Comparison of ENCODE assay signal across 15 cellular contexts in genomic region chr17:57035971-57036481, GRCh38. TPM values are rescaled to one million over a fixed set of nuclear protein-coding genes. Genes with fewer than 3 reads are reported as not detected.
DNase-seq lines count a peak whose midpoint lies in the region; ATAC-seq and TF ChIP-seq lines count a peak whose summit lies in the region.
"Had no signal": no experiment of that assay in that cellular context is flagged by ENCODE, and none has a peak within 500 bp of the region (broad histone marks: within the 10 kb centered on the region; RNA-seq: fewer than 3 reads in every experiment).

No MANE protein-coding gene starts in this region.

- peaks cover 8 to 28% (median 23%) of the 10 kb centered on the region in 4 donors for H3K4me1 ChIP-seq in liver (ENCODE audit: control insufficient read depth in 4 of 4, insufficient read depth in 4 of 4, low read length in 3 of 4)
- H3K4me1 ChIP-seq in upper lobe of left lung: peaks cover 0 to 32% (median 15%) of the 10 kb centered on the region in 4 donors

- TF ChIP-seq CTCF in MCF 10A (IDR thresholded peaks at IDR 0.05; ENCODE audit: unreplicated experiment) (no peak), liver (IDR thresholded peaks at IDR 0.05; ENCODE audit: low read depth, low read length, missing input control) (no peak), upper lobe of left lung (IDR thresholded peaks at IDR 0.05) (no peak), dorsolateral prefrontal cortex (IDR thresholded peaks at IDR 0.05 in 54 of 56, conservative IDR thresholded peaks at IDR 0.05 in 2 of 56; ENCODE audit: low read depth in 1 of 56, partially characterized antibody in 56 of 56) (no peak), GM13977 (IDR thresholded peaks at IDR 0.05; ENCODE audit: extremely low read depth, insufficient read depth, missing control alignments) (no peak)

- POLR2A ChIA-PET in MCF 10A (lab: Yijun Ruan, JAX): interaction anchor here (0.8 to 5.1 kb wide), 11 partner anchors 13 to 220 kb away, joined by 3 to 24 read pairs (median 6); partner anchors contain the start of genes AKAP1, MSI2 and SCPEP1

- H3K4me3 ChIP-seq in liver (ENCODE audit: low read depth in 1 of 3, low read length in 3 of 3): peak overlapping the region; percentile 39 to 71 (median 50)
- no peak overlapping the region for H3K4me3 ChIP-seq in upper lobe of left lung
- no peak overlapping the region for H3K4me3 ChIP-seq in dorsolateral prefrontal cortex

- H3K36me3 ChIP-seq in liver (ENCODE audit: control insufficient read depth in 4 of 4, insufficient read depth in 3 of 4, low read depth in 1 of 4, low read length in 3 of 4) (no peaks in the 10 kb centered on the region), upper lobe of left lung (no peaks in the 10 kb centered on the region)

- TF ChIP-seq RAD21 in liver (IDR thresholded peaks at IDR 0.05): peak in 1 of 2 donors; percentile 34

- peak overlapping the region; percentile 33 for H3K4me3 Mint-ChIP-seq in MCF 10A (ENCODE audit: unreplicated experiment)
- H3K4me3 Mint-ChIP-seq: stimulated activated naive CD8-positive, alpha-beta T cell treated with anti-CD3 and anti-CD28 coated beads, Interleukin-15, amount 100 ng/mL, for 72 hours had no signal

- DNase-seq in DMS153 (lab: John Stamatoyannopoulos, UW) (peak; percentile 30), DMS153 treated with DMSO at 0.1 percent for 48 hours (lab: John Stamatoyannopoulos, UW; ENCODE audit: unreplicated experiment) (no peak), MCF 10A (ENCODE audit: unreplicated experiment) (peak; percentile 84), upper lobe of left lung (peak in 1 of 2 donors; percentile 73), dorsolateral prefrontal cortex (no peak), GM13977 (ENCODE audit: low spot score) (no peak)
- no peak for DNase-seq in stimulated activated CD8-positive, alpha-beta memory T cell treated with anti-CD3 and anti-CD28 coated beads, Interleukin-4, amount 100 ng/mL, for 48 hours
- DNase-seq: 8988T; activated CD8-positive, alpha-beta memory T cell treated with anti-CD3 and anti-CD28 coated beads, Interleukin-2, amount 50 U/mL, for 4 hours; H7; NK-92 treated with Interleukin-12 subunit alpha and Interleukin-12 subunit beta, amount 100 ng/mL, for 24 hours; stimulated activated naive CD8-positive, alpha-beta T cell treated with anti-CD3 and anti-CD28 coated beads, Interleukin-15, amount 100 ng/mL, for 72 hours; T-helper 2 cell had no signal

- in situ Hi-C loops in GM13977 (cut with MboI; ENCODE audit: low pct_unique_long_range_greater_than_20kb, low sequenced_read_pairs, unreplicated experiment): no loop called here

- no TSS peak for BruUV-seq in MCF 10A (replicated peaks; lab: Mats Ljungman, UMichigan)

- peak in 1 of 4 donors; percentile 43 for TF ChIP-seq POLR2A in upper lobe of left lung (IDR thresholded peaks at IDR 0.05)

- intact Hi-C loops in MCF 10A (cut with micrococcal nuclease): no loop called here
- intact Hi-C loops in dorsolateral prefrontal cortex (cut with DNase I): no loop called here

- peak in 1 of 4 donors; percentile 87 for TF ChIP-seq EP300 in upper lobe of left lung (IDR thresholded peaks at IDR 0.05)

- ATAC-seq in upper lobe of left lung (ENCODE audit: low FRiP score in 2 of 2): peak; percentile 20 to 49
- ATAC-seq: stimulated activated naive CD8-positive, alpha-beta T cell treated with anti-CD3 and anti-CD28 coated beads, Interleukin-15, amount 100 ng/mL, for 72 hours had no signal

- H3K27ac Mint-ChIP-seq in MCF 10A (ENCODE audit: low read depth, unreplicated experiment): no peak overlapping the region

- H3K4me1 Mint-ChIP-seq in MCF 10A (ENCODE audit: insufficient read depth, unreplicated experiment): peaks cover 12% of the 10 kb centered on the region
- H3K4me1 Mint-ChIP-seq: stimulated activated naive CD8-positive, alpha-beta T cell treated with anti-CD3 and anti-CD28 coated beads, Interleukin-15, amount 100 ng/mL, for 72 hours had no signal

- no peaks in the 10 kb centered on the region for H3K9me3 Mint-ChIP-seq in MCF 10A (ENCODE audit: unreplicated experiment)
- H3K9me3 Mint-ChIP-seq: stimulated activated naive CD8-positive, alpha-beta T cell treated with anti-CD3 and anti-CD28 coated beads, Interleukin-15, amount 100 ng/mL, for 72 hours had no signal

- CTCF ChIA-PET in MCF 10A (lab: Yijun Ruan, JAX): interaction anchor here (0.7 to 3.2 kb wide), 6 partner anchors 12 to 1292 kb away, joined by 3 to 14 read pairs (median 4); no protein-coding TSS in a partner anchor

- H3K27me3 Mint-ChIP-seq in MCF 10A (ENCODE audit: insufficient read depth, unreplicated experiment): peaks cover 43% of the 10 kb centered on the region

- H3K9me3 ChIP-seq in liver (ENCODE audit: control insufficient read depth in 4 of 4, low read length in 3 of 4): no peaks in the 10 kb centered on the region
- H3K9me3 ChIP-seq in upper lobe of left lung: no peaks in the 10 kb centered on the region

- H3K27ac ChIP-seq in liver (ENCODE audit: low read depth in 1 of 2, low read length in 2 of 2): peak overlapping the region; percentile 46
- H3K27ac ChIP-seq in upper lobe of left lung: peak overlapping the region; percentile 54 to 88 (median 66)
- H3K27ac ChIP-seq in dorsolateral prefrontal cortex: no peak overlapping the region

- H3K9ac ChIP-seq in liver (ENCODE audit: low read depth in 1 of 2, low read length in 2 of 2): peak overlapping the region in 1 of 2 donors; percentile 65

- 22% methylated on average over 4 of the region's 4 CpGs for WGBS in liver
- 68 to 75% methylated on average over 4 of the region's 4 CpGs for WGBS in upper lobe of left lung, 2 donors

- peaks cover 6% of the 10 kb centered on the region for H3K36me3 Mint-ChIP-seq in MCF 10A (ENCODE audit: insufficient read depth, unreplicated experiment)
- H3K36me3 Mint-ChIP-seq: brain had no signal

- H3K27me3 ChIP-seq in liver (ENCODE audit: control insufficient read depth in 4 of 4, insufficient read depth in 4 of 4, low read length in 3 of 4): no peaks in the 10 kb centered on the region
- H3K27me3 ChIP-seq in upper lobe of left lung: no peaks in the 10 kb centered on the region
- peaks cover 0 to 20% (median 0%) of the 10 kb centered on the region in 45 donors for H3K27me3 ChIP-seq in dorsolateral prefrontal cortex

TF ChIP-seq in liver, 16 proteins besides CTCF, POLR2A, EP300 and RAD21 (continues in another document):
- peak; percentile 82 to 83 for TF ChIP-seq RXRA (IDR thresholded peaks at IDR 0.05)
- TF ChIP-seq, protein P1, sequence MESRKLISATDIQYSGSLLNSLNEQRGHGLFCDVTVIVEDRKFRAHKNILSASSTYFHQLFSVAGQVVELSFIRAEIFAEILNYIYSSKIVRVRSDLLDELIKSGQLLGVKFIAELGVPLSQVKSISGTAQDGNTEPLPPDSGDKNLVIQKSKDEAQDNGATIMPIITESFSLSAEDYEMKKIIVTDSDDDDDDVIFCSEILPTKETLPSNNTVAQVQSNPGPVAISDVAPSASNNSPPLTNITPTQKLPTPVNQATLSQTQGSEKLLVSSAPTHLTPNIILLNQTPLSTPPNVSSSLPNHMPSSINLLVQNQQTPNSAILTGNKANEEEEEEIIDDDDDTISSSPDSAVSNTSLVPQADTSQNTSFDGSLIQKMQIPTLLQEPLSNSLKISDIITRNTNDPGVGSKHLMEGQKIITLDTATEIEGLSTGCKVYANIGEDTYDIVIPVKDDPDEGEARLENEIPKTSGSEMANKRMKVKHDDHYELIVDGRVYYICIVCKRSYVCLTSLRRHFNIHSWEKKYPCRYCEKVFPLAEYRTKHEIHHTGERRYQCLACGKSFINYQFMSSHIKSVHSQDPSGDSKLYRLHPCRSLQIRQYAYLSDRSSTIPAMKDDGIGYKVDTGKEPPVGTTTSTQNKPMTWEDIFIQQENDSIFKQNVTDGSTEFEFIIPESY (IDR thresholded peaks at IDR 0.05): peak; percentile 30
- peak; percentile 17 for TF ChIP-seq FOXA1 (IDR thresholded peaks at IDR 0.05)
- peak; percentile 23 for TF ChIP-seq REST (IDR thresholded peaks at IDR 0.05)
- peak; percentile 77 for TF ChIP-seq SP1 (IDR thresholded peaks at IDR 0.05)
- TF ChIP-seq YY1 (IDR thresholded peaks at IDR 0.05): peak; percentile 67
- peak in 1 of 2 donors; percentile 28 for TF ChIP-seq JUND (IDR thresholded peaks at IDR 0.05)
- no peak for TF ChIP-seq HNF4G (IDR thresholded peaks at IDR 0.05)
- peak in 1 of 2 donors; percentile 17 for TF ChIP-seq GABPA (IDR thresholded peaks at IDR 0.05 in 1 of 2, conservative IDR thresholded peaks at IDR 0.05 in 1 of 2)
- TF ChIP-seq HNF4A (conservative IDR thresholded peaks at IDR 0.05): peak; percentile 77 to 94
- peak; percentile 59 for TF ChIP-seq NR2F2 (IDR thresholded peaks at IDR 0.05)

RNA-seq across cellular contexts. Expression of gene AKAP1, which starts 49.0 kb away (rescaled TPM):
- total RNA-seq in MCF 10A (2022) (19.6 and 32.4 TPM in 2 replicates), liver (10 to 100 TPM; 36.4 to 58.5 TPM), upper lobe of left lung (100 to 1,000 TPM in 1 of 6 donors, 10 to 100 TPM in 5; 51.2 to 147 (median 79.4) TPM), dorsolateral prefrontal cortex (10 to 100 TPM; 37.5 to 77.9 (median 57.2) TPM)
- polyA plus RNA-seq in liver: 10 to 100 TPM; 31.3 to 43.1 TPM

RNA-seq across cellular contexts. Expression of gene SCPEP1, which starts 58.1 kb away (rescaled TPM):
- total RNA-seq in MCF 10A (2022) (39.2 and 51.4 TPM in 2 replicates), liver (10 to 100 TPM; 15.7 to 29.3 TPM), upper lobe of left lung (100 to 1,000 TPM in 5 of 6 donors, 10 to 100 TPM in 1; 96.4 to 172 (median 133) TPM), dorsolateral prefrontal cortex (100 to 1,000 TPM in 4 of 120 experiments, 10 to 100 TPM in 116; 26.5 to 108 (median 65.4) TPM)
- 10 to 100 TPM; 27.4 to 29.1 TPM for polyA plus RNA-seq in liver

Comparison
In these comparisons a context has a peak if more than half of its experiments do, and no peak if none do; other contexts are left out.
1. DNase-seq: peak in DMS153 (single experiment) and MCF 10A (single experiment); none in DMS153 treated with DMSO at 0.1 percent for 48 hours (single experiment), stimulated activated CD8-positive, alpha-beta memory T cell treated with anti-CD3 and anti-CD28 coated beads, Interleukin-4, amount 100 ng/mL, for 48 hours (single experiment), dorsolateral prefrontal cortex (0 of 10) and GM13977 (single experiment).
2. H3K27ac ChIP-seq: peak in liver (2 of 2) and upper lobe of left lung (4 of 4); none in dorsolateral prefrontal cortex (0 of 59).
3. H3K4me3 ChIP-seq: peak in liver (3 of 3); none in upper lobe of left lung (0 of 4) and dorsolateral prefrontal cortex (0 of 59).